Comparison of ENCODE assay signal across 8 cellular contexts in the genomic region with DNA sequence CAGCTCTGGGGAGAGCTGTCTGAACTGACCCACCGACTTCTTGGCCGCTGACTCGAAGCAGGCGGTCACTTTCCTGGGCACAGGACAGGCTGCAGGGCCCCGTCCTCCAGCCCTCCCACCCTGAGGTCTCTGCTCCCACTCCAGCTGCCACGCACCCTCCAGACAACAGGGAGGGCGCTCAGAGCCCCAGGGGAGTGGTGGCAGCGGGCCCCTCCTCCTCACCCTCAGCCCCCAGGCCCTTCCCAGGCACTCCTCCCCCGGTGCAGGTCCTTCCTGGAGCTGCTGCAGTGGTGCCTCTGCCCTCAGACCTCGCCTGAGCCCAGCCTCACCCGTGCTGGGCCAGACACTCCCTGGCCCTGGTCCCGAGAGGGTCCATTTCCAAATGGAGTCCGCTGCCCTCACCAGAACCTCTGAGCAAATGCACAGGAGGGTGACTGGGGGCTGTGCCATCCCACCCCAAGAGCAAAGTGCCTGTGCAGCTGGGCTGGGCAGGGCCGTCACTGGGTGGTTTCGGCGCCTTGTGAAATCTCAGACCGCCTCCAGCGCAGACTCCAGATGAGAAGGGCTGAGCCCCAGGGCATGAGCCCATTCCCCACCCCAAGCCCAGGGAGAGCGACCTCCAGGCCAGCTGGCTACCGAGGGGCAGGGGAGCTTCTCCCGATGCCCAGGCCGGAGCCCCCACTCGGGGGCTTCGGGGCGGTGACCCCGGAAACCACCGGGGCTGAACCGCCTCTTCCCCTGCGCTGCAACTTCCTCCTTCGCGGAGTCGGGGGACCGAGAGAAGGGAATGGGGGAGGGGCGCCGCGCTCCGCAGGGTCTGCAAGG. TPM values are rescaled to one million over a fixed set of nuclear protein-coding genes. Genes with fewer than 3 reads are reported as not detected.
DNase-seq lines count a peak whose midpoint lies in the region; ATAC-seq and TF ChIP-seq lines count a peak whose summit lies in the region.

No MANE protein-coding gene starts in this region.

- H3K27me3 Mint-ChIP-seq in activated naive CD8-positive, alpha-beta T cell treated with anti-CD3 and anti-CD28 coated beads, Interleukin-2, amount 10 ng/mL, durations not matched to agents 7 days and 5 days, result no peaks in the 10 kb centered on the region

- POLR2A ChIA-PET in activated naive CD8-positive, alpha-beta T cell treated with anti-CD3 and anti-CD28 coated beads, Interleukin-2, amount 10 ng/mL, durations not matched to agents 7 days and 5 days (lab: Charles Lee), result interaction anchor here (0.6 to 3.0 kb wide), 16 partner anchors 8 to 161 kb away, joined by 3 to 25 read pairs (median 4); a partner anchor contains a TSS

- H3K9me3 ChIP-seq in iPS-18a (ENCODE audit: control insufficient read depth, low read depth, low read length) (no peaks in the 10 kb centered on the region), spleen (no peaks in the 10 kb centered on the region)

- H3K9ac ChIP-seq in iPS-18a (ENCODE audit: low read length), result peak overlapping the region; percentile 76

- WGBS in spleen, 5 donors, result 1 to 19% (median 7%) methylated on average over 23 to 37 of the region's 37 CpGs

- intact Hi-C loops in spleen (cut with DNase I; ENCODE audit: low total_unique reads), result loop anchor here (10.0 kb wide), 1 partner anchor 55 kb away; a partner anchor contains a TSS

- DNase-seq in EH (ENCODE audit: low read depth) (peak; percentile 39), Kasumi-1 (lab: John Stamatoyannopoulos, UW) (peak; percentile 54 to 56), spleen (peak; percentile 95), inferior parietal cortex (ENCODE audit: extremely low spot score) (no peak), NCI-H2081 treated with DMSO at 0.1 percent for 48 hours (lab: John Stamatoyannopoulos, UW) (no peak)
- peak; percentile 73 for DNase-seq in activated naive CD8-positive, alpha-beta T cell treated with anti-CD3 and anti-CD28 coated beads, Interleukin-2, amount 10 ng/mL, durations not matched to agents 7 days and 5 days

- H3K4me3 ChIP-seq in iPS-18a (ENCODE audit: low read length) (peak overlapping the region; percentile 90), spleen (peak overlapping the region; percentile 82 to 97 (median 89))

- peak overlapping the region; percentile 96 for H3K27ac Mint-ChIP-seq in activated naive CD8-positive, alpha-beta T cell treated with anti-CD3 and anti-CD28 coated beads, Interleukin-2, amount 10 ng/mL, durations not matched to agents 7 days and 5 days

- H3K9me3 Mint-ChIP-seq in activated naive CD8-positive, alpha-beta T cell treated with anti-CD3 and anti-CD28 coated beads, Interleukin-2, amount 10 ng/mL, durations not matched to agents 7 days and 5 days, result no peaks in the 10 kb centered on the region

- H3K27ac ChIP-seq in iPS-18a (ENCODE audit: low read length), result no peak overlapping the region
- H3K27ac ChIP-seq in spleen, result peak overlapping the region; percentile 85 to 99 (median 96)

- H3K4me1 ChIP-seq in iPS-18a (ENCODE audit: control insufficient read depth, low read depth, low read length), result peaks cover 4% of the 10 kb centered on the region
- peaks cover 30 to 83% (median 61%) of the 10 kb centered on the region in 6 donors for H3K4me1 ChIP-seq in spleen

- peak; percentile 8 for ATAC-seq in GM21576 (IDR thresholded peaks at IDR 0.05; ENCODE audit: unreplicated experiment)
- peak; percentile 6 for ATAC-seq in activated naive CD8-positive, alpha-beta T cell treated with anti-CD3 and anti-CD28 coated beads, Interleukin-2, amount 10 ng/mL, durations not matched to agents 7 days and 5 days (ENCODE audit: low read depth)

- H3K36me3 Mint-ChIP-seq in activated naive CD8-positive, alpha-beta T cell treated with anti-CD3 and anti-CD28 coated beads, Interleukin-2, amount 10 ng/mL, durations not matched to agents 7 days and 5 days, result peaks cover 9% of the 10 kb centered on the region

- H3K4me1 Mint-ChIP-seq in activated naive CD8-positive, alpha-beta T cell treated with anti-CD3 and anti-CD28 coated beads, Interleukin-2, amount 10 ng/mL, durations not matched to agents 7 days and 5 days, result peaks cover 9% of the 10 kb centered on the region

- no peak for TF ChIP-seq POLR2A in spleen (IDR thresholded peaks at IDR 0.05)

- H3K36me3 ChIP-seq in iPS-18a (ENCODE audit: control insufficient read depth, low read depth, low read length) (peaks cover 3% of the 10 kb centered on the region), spleen (peaks cover 0 to 76% (median 35%) of the 10 kb centered on the region in 6 donors)

- H3K4me3 Mint-ChIP-seq in activated naive CD8-positive, alpha-beta T cell treated with anti-CD3 and anti-CD28 coated beads, Interleukin-2, amount 10 ng/mL, durations not matched to agents 7 days and 5 days, result peak overlapping the region; percentile 91

- no peak for TF ChIP-seq CTCF in spleen (IDR thresholded peaks at IDR 0.05 in 8 of 11, conservative IDR thresholded peaks at IDR 0.05 in 3 of 11)

- no peaks in the 10 kb centered on the region for H3K27me3 ChIP-seq in iPS-18a (ENCODE audit: control insufficient read depth, insufficient read depth, low read length)
- H3K27me3 ChIP-seq in spleen (replicated peaks in 1 of 7), result no peaks in the 10 kb centered on the region

RNA-seq across cellular contexts. Expression of a gene that starts 0.7 kb away (rescaled TPM):
- 100 to 1,000 TPM; 505 to 513 TPM for total RNA-seq in activated naive CD8-positive, alpha-beta T cell treated with anti-CD3 and anti-CD28 coated beads, Interleukin-2, amount 10 ng/mL, durations not matched to agents 7 days and 5 days
- total RNA-seq in spleen, result 100 to 1,000 TPM; 557 to 820 (median 628) TPM
- 100 to 1,000 TPM; 649 to 925 (median 917) TPM for polyA plus RNA-seq in spleen

RNA-seq across cellular contexts. Expression of a gene that starts 11.8 kb away (rescaled TPM):
- total RNA-seq in activated naive CD8-positive, alpha-beta T cell treated with anti-CD3 and anti-CD28 coated beads, Interleukin-2, amount 10 ng/mL, durations not matched to agents 7 days and 5 days, result under 1 TPM in 1 of 2 experiments, not detected in 1; 0.68 TPM
- total RNA-seq in spleen, result 1 to 10 TPM in 1 of 7 donors, under 1 TPM in 1, not detected in 5; 0.82 to 1.2 TPM
- under 1 TPM; 0.39 to 0.64 (median 0.47) TPM for polyA plus RNA-seq in spleen

RNA-seq across cellular contexts. Expression of a gene that starts 12.8 kb away (rescaled TPM):
- total RNA-seq in activated naive CD8-positive, alpha-beta T cell treated with anti-CD3 and anti-CD28 coated beads, Interleukin-2, amount 10 ng/mL, durations not matched to agents 7 days and 5 days, result 10 to 100 TPM; 80.7 to 84.2 TPM
- 10 to 100 TPM; 24.1 to 49.3 (median 35.1) TPM for total RNA-seq in spleen
- 10 to 100 TPM; 35.1 to 74.9 (median 57.3) TPM for polyA plus RNA-seq in spleen

RNA-seq across cellular contexts. Expression of a gene that starts 36.2 kb away (rescaled TPM):
- total RNA-seq in activated naive CD8-positive, alpha-beta T cell treated with anti-CD3 and anti-CD28 coated beads, Interleukin-2, amount 10 ng/mL, durations not matched to agents 7 days and 5 days, result 10 to 100 TPM; 14.4 to 15.0 TPM
- 1 to 10 TPM; 4.8 to 7.6 (median 6.0) TPM for total RNA-seq in spleen
- polyA plus RNA-seq in spleen, result 1 to 10 TPM; 5.6 to 7.8 (median 7.1) TPM

RNA-seq across cellular contexts. Expression of a gene that starts 56.1 kb away (rescaled TPM):
- total RNA-seq in activated naive CD8-positive, alpha-beta T cell treated with anti-CD3 and anti-CD28 coated beads, Interleukin-2, amount 10 ng/mL, durations not matched to agents 7 days and 5 days, result 100 to 1,000 TPM; 227 to 229 TPM
- 100 to 1,000 TPM in 3 of 7 donors, 10 to 100 TPM in 4; 63.7 to 135 (median 99.1) TPM for total RNA-seq in spleen
- polyA plus RNA-seq in spleen, result 100 to 1,000 TPM in 1 of 3 donors, 10 to 100 TPM in 2; 55.7 to 132 (median 75.1) TPM

Comparison
In these comparisons a context has a peak if more than half of its experiments do, and no peak if none do; other contexts are left out.
1. DNase-seq: peak in EH (single experiment), Kasumi-1 (2 of 2), activated naive CD8-positive, alpha-beta T cell treated with anti-CD3 and anti-CD28 coated beads, Interleukin-2, amount 10 ng/mL, durations not matched to agents 7 days and 5 days (single experiment) and spleen (single experiment); none in inferior parietal cortex (single experiment) and NCI-H2081 treated with DMSO at 0.1 percent for 48 hours (single experiment).